8 cellular contexts compared by ENCODE assay signal in the genomic region with DNA sequence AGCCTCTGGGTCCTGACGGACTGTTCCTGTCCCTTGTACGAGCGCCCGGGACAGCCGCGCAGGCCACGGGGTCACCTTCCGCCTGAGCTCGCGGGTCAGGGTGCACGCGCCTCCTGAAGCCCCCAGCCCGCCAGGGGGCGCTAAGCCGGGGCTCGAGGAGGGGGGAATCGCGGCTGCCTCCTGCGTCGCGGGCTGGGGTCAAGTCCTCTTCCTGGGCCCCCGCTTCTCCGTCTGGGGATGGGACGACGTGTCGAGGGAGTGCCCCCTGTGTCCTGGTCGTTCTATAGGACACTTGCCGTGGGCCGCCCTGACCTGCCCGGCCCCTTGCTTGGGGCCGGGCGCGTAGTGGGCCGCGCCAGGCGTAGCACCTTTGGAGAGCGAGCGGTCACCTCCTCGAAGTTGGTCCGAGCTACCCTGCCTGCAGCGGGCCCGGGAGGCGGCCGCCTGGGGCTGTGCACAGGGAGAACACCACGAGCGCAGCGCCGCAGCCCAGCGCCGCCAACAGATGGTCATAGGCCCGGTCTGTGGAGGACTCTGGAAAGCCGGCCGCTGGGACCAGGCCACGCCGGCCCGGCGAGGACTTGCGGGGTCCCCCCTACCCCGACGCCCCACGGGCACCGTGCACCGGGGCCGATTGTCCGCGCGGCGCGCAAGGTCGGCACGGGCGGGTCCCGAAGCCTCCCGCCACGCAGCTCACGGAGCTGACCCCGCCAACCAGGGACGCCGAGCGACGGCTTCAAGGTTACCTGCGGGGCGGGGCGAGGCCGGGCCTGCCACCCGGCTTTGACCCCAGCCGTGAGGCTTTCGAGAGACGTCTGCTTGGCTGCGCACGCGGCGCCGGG. TPM values are rescaled to one million over a fixed set of nuclear protein-coding genes. Genes with fewer than 3 reads are reported as not detected.
DNase-seq lines count a peak whose midpoint lies in the region; ATAC-seq lines count a peak whose summit lies in the region.

No MANE protein-coding gene starts in this region.

- no peak for ATAC-seq in GM18858 (IDR thresholded peaks at IDR 0.05; ENCODE audit: unreplicated experiment)

- no peak overlapping the region for H2BK12ac ChIP-seq in neuronal stem cell (ENCODE audit: low read length)

- peak; percentile 60 for DNase-seq in DMS153 treated with DMSO at 0.1 percent for 48 hours (lab: John Stamatoyannopoulos, UW; ENCODE audit: unreplicated experiment)
- peak; percentile 85 for DNase-seq in HT-29 (ENCODE audit: low spot score)
- DNase-seq in RPMI7951 (ENCODE audit: low read depth): peak; percentile 37
- peak; percentile 72 for DNase-seq in activated T-helper 9 cell treated with anti-CD3 and anti-CD28 coated beads, Interleukin-2, amount 50 U/mL, for 16 hours (ENCODE audit: low read depth)
- peak; percentile 26 for DNase-seq in foreskin melanocyte
- peak; percentile 79 for DNase-seq in neuronal stem cell (ENCODE audit: low spot score)

- peak overlapping the region; percentile 47 for H3K23ac ChIP-seq in neuronal stem cell (ENCODE audit: low read depth, low read length, poor library complexity)

- H3K4me1 ChIP-seq in neuronal stem cell (ENCODE audit: control insufficient read depth in 2 of 2, insufficient read depth in 1 of 2, low read depth in 1 of 2, low read length in 2 of 2): peaks cover 20 to 28% of the 10 kb centered on the region in 2 donors
- peaks cover 4 to 69% (median 61%) of the 10 kb centered on the region in 5 donors for H3K4me1 ChIP-seq in subcutaneous abdominal adipose tissue (ENCODE audit: control insufficient read depth in 5 of 5, insufficient read depth in 5 of 5, low read length in 5 of 5)

- H3K27me3 ChIP-seq in neuronal stem cell (ENCODE audit: control insufficient read depth in 3 of 3, insufficient read depth in 3 of 3, low read depth in 1 of 3, low read length in 3 of 3): peaks cover 42 to 93% (median 92%) of the 10 kb centered on the region in 3 experiments
- peaks cover 0 to 11% (median 4%) of the 10 kb centered on the region in 5 donors for H3K27me3 ChIP-seq in subcutaneous abdominal adipose tissue (ENCODE audit: control insufficient read depth in 5 of 5, insufficient read depth in 4 of 5, low read length in 5 of 5)

- no peak overlapping the region for H2BK5ac ChIP-seq in neuronal stem cell (ENCODE audit: low read length)

- H3K9ac ChIP-seq in neuronal stem cell (ENCODE audit: low read depth, low read length, poor library complexity) (peak overlapping the region; percentile 33), subcutaneous abdominal adipose tissue (ENCODE audit: low read length in 5 of 5) (peak overlapping the region in 4 of 5 donors; percentile 46 to 75 (median 67))

- H2AFZ ChIP-seq in neuronal stem cell (ENCODE audit: low read length): peak overlapping the region; percentile 92

- H4K91ac ChIP-seq in neuronal stem cell (ENCODE audit: low read depth, low read length, poor library complexity): no peak overlapping the region

- H2AK5ac ChIP-seq in neuronal stem cell (ENCODE audit: low read depth, low read length): peak overlapping the region; percentile 41

- no peak overlapping the region for H3K4ac ChIP-seq in neuronal stem cell (ENCODE audit: low read length)

- no peaks in the 10 kb centered on the region for H3K79me1 ChIP-seq in neuronal stem cell (ENCODE audit: low read depth, low read length)

- no peak overlapping the region for H2BK120ac ChIP-seq in neuronal stem cell (ENCODE audit: low read depth, low read length)

- H3K36me3 ChIP-seq in neuronal stem cell (replicated peaks in 1 of 2; ENCODE audit: control insufficient read depth in 2 of 2, insufficient read depth in 2 of 2, low read length in 2 of 2) (no peaks in the 10 kb centered on the region), subcutaneous abdominal adipose tissue (ENCODE audit: control insufficient read depth in 5 of 5, insufficient read depth in 5 of 5, low read length in 5 of 5) (peaks cover 0 to 10% (median 6%) of the 10 kb centered on the region in 5 donors)

- peak overlapping the region; percentile 97 for H3K4me2 ChIP-seq in neuronal stem cell (ENCODE audit: insufficient read depth, low read length, poor library complexity, severe bottlenecking)

- H3K4me3 ChIP-seq in neuronal stem cell (ENCODE audit: low read length in 2 of 2) (peak overlapping the region; percentile 56 to 76), subcutaneous abdominal adipose tissue (ENCODE audit: low read depth in 1 of 5, low read length in 5 of 5) (peak overlapping the region in 4 of 5 donors; percentile 79 to 85 (median 80))

- H3K9me3 ChIP-seq in neuronal stem cell (replicated peaks in 1 of 2; ENCODE audit: control insufficient read depth in 2 of 2, insufficient read depth in 1 of 2, low read depth in 1 of 2, low read length in 2 of 2): no peaks in the 10 kb centered on the region
- no peaks in the 10 kb centered on the region for H3K9me3 ChIP-seq in subcutaneous abdominal adipose tissue (ENCODE audit: control insufficient read depth in 5 of 5, low read length in 5 of 5)

- H3K14ac ChIP-seq in neuronal stem cell (ENCODE audit: low read length): no peak overlapping the region

- no peak overlapping the region for H2BK15ac ChIP-seq in neuronal stem cell (ENCODE audit: low read length)

- no peak overlapping the region for H4K8ac ChIP-seq in neuronal stem cell (ENCODE audit: low read depth, low read length)

- H3K27ac ChIP-seq in neuronal stem cell (replicated peaks; ENCODE audit: low read length): no peak overlapping the region
- peak overlapping the region; percentile 37 for H3K27ac ChIP-seq in subcutaneous abdominal adipose tissue (ENCODE audit: low read depth, low read length)

- no CpG with 5 or more reads among the region's 94 CpGs for WGBS in neuronal stem cell (ENCODE audit: extremely low coverage in 2 of 2, insufficient read length in 2 of 2, insufficient replicate concordance in 1 of 2), 2 donors

- H3K18ac ChIP-seq in neuronal stem cell (ENCODE audit: low read length): peak overlapping the region; percentile 79

RNA-seq across cellular contexts. Expression of a gene that starts 2.7 kb away (rescaled TPM):
- total RNA-seq in HT-29 (2014; rRNA removed; shearing (Covaris generic)): 67.7 and 78.8 TPM in 2 replicates
- total RNA-seq in RPMI7951 (2014; rRNA removed; shearing (Covaris generic)): 17.4 and 28.7 TPM in 2 replicates
- 0.15 TPM for polyA plus RNA-seq in neuronal stem cell (2013, experiment 1 of 2)
- 0.12 TPM for polyA plus RNA-seq in neuronal stem cell (2013, experiment 2 of 2)

Comparison
In these comparisons a context has a peak if more than half of its experiments do, and no peak if none do; other contexts are left out.
1. DNase-seq: peak in every context shown above with its lines; median percentile 85 in HT-29; 79 in neuronal stem cell; 72 in activated T-helper 9 cell treated with anti-CD3 and anti-CD28 coated beads, Interleukin-2, amount 50 U/mL, for 16 hours; 60 in DMS153 treated with DMSO at 0.1 percent for 48 hours; 37 in RPMI7951; 26 in foreskin melanocyte.